7 cellular contexts compared by ENCODE assay signal in the genomic region with DNA sequence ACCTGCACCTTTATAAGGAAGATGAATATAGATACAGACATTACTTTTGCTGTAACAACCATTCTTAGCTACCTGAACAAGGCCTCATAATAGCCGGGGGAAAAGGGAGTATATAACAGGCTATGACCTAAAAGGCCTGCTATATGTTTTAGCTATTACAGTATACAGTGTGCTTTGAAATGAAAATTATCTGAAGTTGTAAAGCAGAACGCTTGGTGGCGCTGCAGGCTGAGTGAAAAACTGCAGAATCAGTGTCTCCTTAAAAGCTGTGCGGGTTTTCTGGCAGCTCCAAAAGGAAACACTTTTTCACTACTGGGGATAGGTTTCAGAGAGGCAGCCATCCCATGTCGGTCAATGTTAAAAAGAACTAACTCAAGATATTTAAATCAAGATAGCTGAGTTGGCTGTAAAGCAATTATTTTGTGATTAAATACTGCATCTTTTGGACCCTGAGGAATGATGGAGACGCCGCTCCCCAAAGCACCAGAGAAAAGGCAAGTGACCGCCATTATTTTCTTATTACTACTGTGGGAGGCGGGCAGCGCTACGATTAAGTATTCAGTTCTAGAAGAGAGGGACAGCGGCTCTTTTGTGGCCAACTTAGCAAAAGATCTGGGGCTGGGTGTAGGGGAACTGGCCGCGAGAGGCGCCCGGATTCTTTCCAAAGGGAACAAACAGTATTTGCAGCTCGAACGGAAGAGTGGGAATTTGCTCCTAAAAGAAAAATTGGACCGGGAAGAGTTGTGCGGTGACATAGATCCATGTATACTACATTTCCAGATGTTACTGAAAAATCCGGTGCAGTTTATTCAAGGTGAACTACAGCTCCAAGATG. TPM values are rescaled to one million over a fixed set of nuclear protein-coding genes. Genes with fewer than 3 reads are reported as not detected.
A peak's percentile ranks its signal among the peaks of the same experiment; 100 is the strongest.
DNase-seq lines count a peak whose midpoint lies in the region; ATAC-seq and TF ChIP-seq lines count a peak whose summit lies in the region.
"Had no signal": no experiment of that assay in that cellular context is flagged by ENCODE, and none has a peak within 500 bp of the region (broad histone marks: within the 10 kb centered on the region; RNA-seq: fewer than 3 reads in every experiment).

No MANE protein-coding gene starts in this region.

- peak; percentile 40; the same call in 1 of the 2 replicates for ATAC-seq in HCT116
- ATAC-seq: activated T-cell treated with anti-CD3 and anti-CD28 coated beads, Interleukin-2, amount 50 U/mL, for 4 hours had no signal

- CTCF ChIA-PET in HCT116 (lab: Charles Lee), result interaction anchor here (1.0 to 1.4 kb wide), 2 partner anchors 16 to 304 kb away, joined by 3 read pairs; no protein-coding TSS in a partner anchor

- H4K20me1 ChIP-seq in HCT116 (ENCODE audit: insufficient read depth), result no peaks in the 10 kb centered on the region

- POLR2A ChIA-PET in HCT116 (lab: Charles Lee), result no interaction called here

- H3K4me1 ChIP-seq in HCT116 (ENCODE audit: control insufficient read depth in 1 of 2, insufficient read depth in 2 of 2, low read length in 2 of 2), result no peaks in the 10 kb centered on the region

- H3K27ac ChIP-seq in HCT116 (ENCODE audit: low read depth, low read length), result no peak overlapping the region

- TF ChIP-seq RAD21 in HCT116 (IDR thresholded peaks at IDR 0.05; ENCODE audit: low read depth), result peak; percentile 23; the same call in 1 of the 2 replicates

- H2AFZ ChIP-seq in HCT116 (ENCODE audit: low read depth, low read length, poor library complexity, severe bottlenecking), result no peak overlapping the region

- intact Hi-C loops in HCT116 (cut with micrococcal nuclease), result no loop called here

- no TSS peak for BruUV-seq in HCT116 (replicated peaks; lab: Mats Ljungman, UMichigan)

- TF ChIP-seq CTCF in HCT116 (IDR thresholded peaks at IDR 0.05 in 2 of 3, conservative IDR thresholded peaks at IDR 0.05 in 1 of 3; ENCODE audit: borderline replicate concordance in 1 of 3, insufficient read depth in 1 of 3, low read depth in 2 of 3, low read length in 2 of 3) (peak in 2 of 3 experiments; percentile 28 to 40; a peak in 3 of 6 replicates), GM10266 (IDR thresholded peaks at IDR 0.05; ENCODE audit: control insufficient read depth, insufficient read depth, low read depth, missing control alignments) (no peak)

- no peak overlapping the region for H3K4me3 ChIP-seq in HCT116 (replicated peaks in 1 of 2; ENCODE audit: low read depth in 1 of 2, low read length in 2 of 2)

- H3K9me2 ChIP-seq in HCT116 (ENCODE audit: insufficient read depth), result no peaks in the 10 kb centered on the region

- no peaks in the 10 kb centered on the region for H3K27me3 ChIP-seq in HCT116 (ENCODE audit: insufficient read depth, low read length)

- H3K79me2 ChIP-seq in HCT116 (ENCODE audit: insufficient read depth, low read length), result no peaks in the 10 kb centered on the region

- DNase-seq in HCT116 (ENCODE audit: low read depth, low spot score), result no peak
- DNase-seq in NCI-H748 treated with DMSO at 0.1 percent for 48 hours (lab: John Stamatoyannopoulos, UW), result peak; percentile 80
- peak; percentile 8 for DNase-seq in medulla oblongata (ENCODE audit: extremely low spot score)
- no peak for DNase-seq in GM10266 (ENCODE audit: extremely low spot score)
- no peak for DNase-seq in NCI-H2107 (lab: John Stamatoyannopoulos, UW)
- DNase-seq: activated T-cell treated with anti-CD3 and anti-CD28 coated beads, Interleukin-2, amount 50 U/mL, for 4 hours had no signal

- RAD21 ChIA-PET in HCT116 (lab: Charles Lee; ENCODE audit: low non-redundant PET in 1 of 2, low total read pairs in 2 of 2, uncharacterized antibody in 2 of 2, unreplicated experiment in 2 of 2), result no interaction called here

- H3K36me3 ChIP-seq in HCT116 (ENCODE audit: control insufficient read depth in 1 of 2, insufficient read depth in 2 of 2, low read length in 2 of 2), result no peaks in the 10 kb centered on the region

- H3K4me2 ChIP-seq in HCT116 (ENCODE audit: low read length), result no peak overlapping the region

- TF ChIP-seq POLR2A in HCT116 (IDR thresholded peaks at IDR 0.05; ENCODE audit: borderline replicate concordance, extremely low read depth, insufficient read depth, insufficient read length), result no peak

- no peak overlapping the region for H3K9ac ChIP-seq in HCT116 (ENCODE audit: low read length)

- peaks cover 0 to 3% of the 10 kb centered on the region in 2 experiments; a peak in 1 of 4 replicates for H3K9me3 ChIP-seq in HCT116 (ENCODE audit: control insufficient read depth in 1 of 2, insufficient read depth in 1 of 2, low read depth in 1 of 2, low read length in 2 of 2)

TF ChIP-seq in HCT116, 20 proteins besides CTCF, POLR2A, EP300 and RAD21:
- TF ChIP-seq, protein P1, sequence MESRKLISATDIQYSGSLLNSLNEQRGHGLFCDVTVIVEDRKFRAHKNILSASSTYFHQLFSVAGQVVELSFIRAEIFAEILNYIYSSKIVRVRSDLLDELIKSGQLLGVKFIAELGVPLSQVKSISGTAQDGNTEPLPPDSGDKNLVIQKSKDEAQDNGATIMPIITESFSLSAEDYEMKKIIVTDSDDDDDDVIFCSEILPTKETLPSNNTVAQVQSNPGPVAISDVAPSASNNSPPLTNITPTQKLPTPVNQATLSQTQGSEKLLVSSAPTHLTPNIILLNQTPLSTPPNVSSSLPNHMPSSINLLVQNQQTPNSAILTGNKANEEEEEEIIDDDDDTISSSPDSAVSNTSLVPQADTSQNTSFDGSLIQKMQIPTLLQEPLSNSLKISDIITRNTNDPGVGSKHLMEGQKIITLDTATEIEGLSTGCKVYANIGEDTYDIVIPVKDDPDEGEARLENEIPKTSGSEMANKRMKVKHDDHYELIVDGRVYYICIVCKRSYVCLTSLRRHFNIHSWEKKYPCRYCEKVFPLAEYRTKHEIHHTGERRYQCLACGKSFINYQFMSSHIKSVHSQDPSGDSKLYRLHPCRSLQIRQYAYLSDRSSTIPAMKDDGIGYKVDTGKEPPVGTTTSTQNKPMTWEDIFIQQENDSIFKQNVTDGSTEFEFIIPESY (IDR thresholded peaks at IDR 0.05; ENCODE audit: extremely low read depth, insufficient replicate concordance, low read length), result no peak
- TF ChIP-seq ZFX (IDR thresholded peaks at IDR 0.05) (no peak), TCF7L2 (IDR thresholded peaks at IDR 0.05; ENCODE audit: borderline replicate concordance, extremely low read depth, insufficient read depth, insufficient read length) (no peak)

RNA-seq across cellular contexts. Expression of gene PCDHB6, which starts 5.9 kb away (rescaled TPM):
- not detected for total RNA-seq in HCT116 (2021; ENCODE audit: unreplicated experiment)
- polyA plus RNA-seq in HCT116 (2012), result not detected in 2 replicates
- total RNA-seq: endothelial cell of umbilical vein had no signal

RNA-seq across cellular contexts. Expression of gene PCDHB7, which starts 16.7 kb away (rescaled TPM):
- total RNA-seq in HCT116 (2021; ENCODE audit: unreplicated experiment), result not detected
- 0.02 TPM in 1 of 2 replicates, not detected in the other for polyA plus RNA-seq in HCT116 (2012)
- total RNA-seq: activated T-cell treated with anti-CD3 and anti-CD28 coated beads, Interleukin-2, amount 50 U/mL, for 4 hours had no signal

RNA-seq across cellular contexts. Expression of gene PCDHB5, which starts 20.8 kb away (rescaled TPM):
- total RNA-seq in HCT116 (2021; ENCODE audit: unreplicated experiment), result not detected
- polyA plus RNA-seq in HCT116 (2012), result not detected in 2 replicates

RNA-seq across cellular contexts. Expression of gene PCDHB8, which starts 21.8 kb away (rescaled TPM):
- not detected for total RNA-seq in HCT116 (2021; ENCODE audit: unreplicated experiment)
- polyA plus RNA-seq in HCT116 (2012), result not detected in 2 replicates
- total RNA-seq: activated T-cell treated with anti-CD3 and anti-CD28 coated beads, Interleukin-2, amount 50 U/mL, for 4 hours had no signal

RNA-seq across cellular contexts. Expression of gene PCDHB16, which starts 26.4 kb away (rescaled TPM):
- total RNA-seq in HCT116 (2021; ENCODE audit: unreplicated experiment), result not detected
- polyA plus RNA-seq in HCT116 (2012), result not detected in 2 replicates
- total RNA-seq: activated T-cell treated with anti-CD3 and anti-CD28 coated beads, Interleukin-2, amount 50 U/mL, for 4 hours had no signal

Comparison
In these comparisons a context has a peak if more than half of its experiments do, and no peak if none do; other contexts are left out.
1. DNase-seq: peak in NCI-H748 treated with DMSO at 0.1 percent for 48 hours (single experiment) and medulla oblongata (single experiment); none in HCT116 (single experiment), GM10266 (single experiment) and NCI-H2107 (single experiment).